ENCODE assay signal across 1 cellular context in the genomic region with DNA sequence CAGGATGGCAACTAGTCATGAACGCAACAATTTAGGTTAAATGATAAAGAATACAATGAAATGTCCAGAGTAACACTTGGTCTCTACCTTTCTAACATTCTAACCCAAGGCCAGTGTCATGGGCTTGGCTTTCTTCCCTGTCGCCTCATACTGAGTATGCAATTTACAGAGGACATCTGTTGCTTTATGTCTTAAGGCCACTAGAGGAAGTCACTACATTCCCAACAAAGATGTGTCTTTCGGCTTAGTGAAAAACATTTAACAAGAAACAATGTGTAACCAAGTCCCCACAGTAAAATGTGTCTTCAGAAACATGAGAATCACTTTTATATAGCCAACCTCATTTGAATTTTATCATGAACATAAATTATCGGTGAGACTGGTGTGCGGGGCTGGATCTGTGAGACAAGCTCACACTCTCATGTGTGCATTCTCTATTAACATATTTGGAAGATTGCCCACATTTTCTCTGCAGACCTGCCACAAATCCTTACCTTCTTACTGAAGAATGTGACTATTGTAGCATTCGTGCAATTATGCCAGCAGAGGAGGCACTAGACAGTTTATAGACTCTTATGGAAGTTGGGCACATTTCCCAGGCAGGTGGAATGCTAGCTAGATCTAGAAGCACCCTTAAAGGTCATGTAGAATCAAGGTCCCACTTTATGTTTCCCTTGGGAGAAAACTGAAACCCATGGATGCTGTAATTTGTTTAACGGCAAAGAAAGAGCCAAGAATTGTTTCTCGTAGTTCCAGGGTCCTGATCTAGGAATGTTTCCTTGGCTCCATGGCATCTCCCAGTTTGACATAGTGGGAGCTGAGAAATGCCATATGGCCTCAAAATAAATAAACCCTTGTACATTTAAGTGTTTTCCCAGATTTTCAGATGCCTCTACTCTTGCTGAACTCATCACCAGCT.
TF ChIP-seq lines count a peak whose summit lies in the region.

No MANE protein-coding gene starts in this region.

TF ChIP-seq in HEK293, 187 proteins besides CTCF, POLR2A, EP300 and RAD21 (continued from another document):
- TF ChIP-seq, protein P1, sequence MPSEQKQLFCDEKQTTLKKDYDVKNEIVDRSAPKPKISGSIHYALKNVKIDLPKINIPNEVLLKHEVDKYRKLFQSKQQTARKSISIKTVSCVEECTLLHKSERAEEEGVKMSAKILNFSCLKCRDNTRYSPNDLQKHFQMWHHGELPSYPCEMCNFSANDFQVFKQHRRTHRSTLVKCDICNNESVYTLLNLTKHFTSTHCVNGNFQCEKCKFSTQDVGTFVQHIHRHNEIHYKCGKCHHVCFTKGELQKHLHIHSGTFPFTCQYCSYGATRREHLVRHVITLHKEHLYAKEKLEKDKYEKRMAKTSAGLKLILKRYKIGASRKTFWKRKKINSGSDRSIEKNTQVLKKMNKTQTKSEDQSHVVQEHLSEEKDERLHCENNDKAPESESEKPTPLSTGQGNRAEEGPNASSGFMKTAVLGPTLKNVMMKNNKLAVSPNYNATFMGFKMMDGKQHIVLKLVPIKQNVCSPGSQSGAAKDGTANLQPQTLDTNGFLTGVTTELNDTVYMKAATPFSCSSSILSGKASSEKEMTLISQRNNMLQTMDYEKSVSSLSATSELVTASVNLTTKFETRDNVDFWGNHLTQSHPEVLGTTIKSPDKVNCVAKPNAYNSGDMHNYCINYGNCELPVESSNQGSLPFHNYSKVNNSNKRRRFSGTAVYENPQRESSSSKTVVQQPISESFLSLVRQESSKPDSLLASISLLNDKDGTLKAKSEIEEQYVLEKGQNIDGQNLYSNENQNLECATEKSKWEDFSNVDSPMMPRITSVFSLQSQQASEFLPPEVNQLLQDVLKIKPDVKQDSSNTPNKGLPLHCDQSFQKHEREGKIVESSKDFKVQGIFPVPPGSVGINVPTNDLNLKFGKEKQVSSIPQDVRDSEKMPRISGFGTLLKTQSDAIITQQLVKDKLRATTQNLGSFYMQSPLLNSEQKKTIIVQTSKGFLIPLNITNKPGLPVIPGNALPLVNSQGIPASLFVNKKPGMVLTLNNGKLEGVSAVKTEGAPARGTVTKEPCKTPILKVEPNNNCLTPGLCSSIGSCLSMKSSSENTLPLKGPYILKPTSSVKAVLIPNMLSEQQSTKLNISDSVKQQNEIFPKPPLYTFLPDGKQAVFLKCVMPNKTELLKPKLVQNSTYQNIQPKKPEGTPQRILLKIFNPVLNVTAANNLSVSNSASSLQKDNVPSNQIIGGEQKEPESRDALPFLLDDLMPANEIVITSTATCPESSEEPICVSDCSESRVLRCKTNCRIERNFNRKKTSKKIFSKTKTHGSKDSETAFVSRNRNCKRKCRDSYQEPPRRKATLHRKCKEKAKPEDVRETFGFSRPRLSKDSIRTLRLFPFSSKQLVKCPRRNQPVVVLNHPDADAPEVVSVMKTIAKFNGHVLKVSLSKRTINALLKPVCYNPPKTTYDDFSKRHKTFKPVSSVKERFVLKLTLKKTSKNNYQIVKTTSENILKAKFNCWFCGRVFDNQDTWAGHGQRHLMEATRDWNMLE (tag by site-specific recombination; conservative IDR thresholded peaks at IDR 0.05; ENCODE audit: low read depth) = no peak
- TF ChIP-seq ZNF140 (tag by site-specific recombination; IDR thresholded peaks at IDR 0.05) (no peak), IKZF3 (tag by site-specific recombination; IDR thresholded peaks at IDR 0.05) (peak; percentile 45; the same call in 1 of the 2 replicates), ZNF239 (tag by site-specific recombination; IDR thresholded peaks at IDR 0.05) (no peak), SCRT1 (tag by site-specific recombination; IDR thresholded peaks at IDR 0.05; ENCODE audit: borderline replicate concordance) (peak; percentile 78), ZNF530 (tag by site-specific recombination; IDR thresholded peaks at IDR 0.05; ENCODE audit: low read depth) (no peak), ZNF202 (tag by site-specific recombination; IDR thresholded peaks at IDR 0.05; ENCODE audit: borderline replicate concordance) (no peak), ZNF747 (tag by site-specific recombination; IDR thresholded peaks at IDR 0.05) (no peak), KLF8 (tag by site-specific recombination; IDR thresholded peaks at IDR 0.05) (peak; percentile 31; the same call in 1 of the 2 replicates), ZNF449 (tag by site-specific recombination; IDR thresholded peaks at IDR 0.05) (no peak), ZNF843 (tag by site-specific recombination; IDR thresholded peaks at IDR 0.05) (peak; percentile 79), OVOL3 (tag by site-specific recombination; IDR thresholded peaks at IDR 0.05) (peak; percentile 88), WT1 (tag by site-specific recombination; IDR thresholded peaks at IDR 0.05) (0 out of 2 replicates have a peak, but pooled peaks have one; percentile 24), ZNF560 (tag by site-specific recombination; IDR thresholded peaks at IDR 0.05; ENCODE audit: borderline replicate concordance) (no peak), KLF17 (tag by site-specific recombination; IDR thresholded peaks at IDR 0.05) (no peak), MZF1 (tag by site-specific recombination; IDR thresholded peaks at IDR 0.05; ENCODE audit: borderline replicate concordance) (0 out of 2 replicates have a peak, but pooled peaks have one; percentile 27), ZNF660 (tag by site-specific recombination; IDR thresholded peaks at IDR 0.05) (peak; percentile 72), PRDM10 (tag by site-specific recombination; IDR thresholded peaks at IDR 0.05) (peak; percentile 52; the same call in 1 of the 2 replicates), ZNF335 (tag by site-specific recombination; conservative IDR thresholded peaks at IDR 0.05) (peak; percentile 63), ZNF776 (tag by site-specific recombination; IDR thresholded peaks at IDR 0.05; ENCODE audit: borderline replicate concordance) (no peak), ZNF366 (tag by site-specific recombination; conservative IDR thresholded peaks at IDR 0.05) (peak; percentile 68; the same call in 1 of the 2 replicates), TRIM28 (IDR thresholded peaks at IDR 0.05; ENCODE audit: borderline replicate concordance, low read length) (no peak), ZNF664 (tag by site-specific recombination; IDR thresholded peaks at IDR 0.05) (no peak), ZBTB7A (tag by site-specific recombination; IDR thresholded peaks at IDR 0.05; ENCODE audit: low read depth) (no peak), ZNF654 (tag by site-specific recombination; IDR thresholded peaks at IDR 0.05; ENCODE audit: low read depth) (peak; percentile 22), ZNF544 (tag by site-specific recombination; IDR thresholded peaks at IDR 0.05) (no peak), ZNF175 (tag by site-specific recombination; IDR thresholded peaks at IDR 0.05) (no peak), ZFP41 (tag by site-specific recombination; IDR thresholded peaks at IDR 0.05; ENCODE audit: borderline replicate concordance) (no peak), ZNF548 (tag by site-specific recombination; IDR thresholded peaks at IDR 0.05) (no peak)
- TF ChIP-seq, protein P2, sequence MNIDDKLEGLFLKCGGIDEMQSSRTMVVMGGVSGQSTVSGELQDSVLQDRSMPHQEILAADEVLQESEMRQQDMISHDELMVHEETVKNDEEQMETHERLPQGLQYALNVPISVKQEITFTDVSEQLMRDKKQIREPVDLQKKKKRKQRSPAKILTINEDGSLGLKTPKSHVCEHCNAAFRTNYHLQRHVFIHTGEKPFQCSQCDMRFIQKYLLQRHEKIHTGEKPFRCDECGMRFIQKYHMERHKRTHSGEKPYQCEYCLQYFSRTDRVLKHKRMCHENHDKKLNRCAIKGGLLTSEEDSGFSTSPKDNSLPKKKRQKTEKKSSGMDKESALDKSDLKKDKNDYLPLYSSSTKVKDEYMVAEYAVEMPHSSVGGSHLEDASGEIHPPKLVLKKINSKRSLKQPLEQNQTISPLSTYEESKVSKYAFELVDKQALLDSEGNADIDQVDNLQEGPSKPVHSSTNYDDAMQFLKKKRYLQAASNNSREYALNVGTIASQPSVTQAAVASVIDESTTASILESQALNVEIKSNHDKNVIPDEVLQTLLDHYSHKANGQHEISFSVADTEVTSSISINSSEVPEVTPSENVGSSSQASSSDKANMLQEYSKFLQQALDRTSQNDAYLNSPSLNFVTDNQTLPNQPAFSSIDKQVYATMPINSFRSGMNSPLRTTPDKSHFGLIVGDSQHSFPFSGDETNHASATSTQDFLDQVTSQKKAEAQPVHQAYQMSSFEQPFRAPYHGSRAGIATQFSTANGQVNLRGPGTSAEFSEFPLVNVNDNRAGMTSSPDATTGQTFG (tag by site-specific recombination; IDR thresholded peaks at IDR 0.05; ENCODE audit: borderline replicate concordance) = no peak
- TF ChIP-seq, protein P3, sequence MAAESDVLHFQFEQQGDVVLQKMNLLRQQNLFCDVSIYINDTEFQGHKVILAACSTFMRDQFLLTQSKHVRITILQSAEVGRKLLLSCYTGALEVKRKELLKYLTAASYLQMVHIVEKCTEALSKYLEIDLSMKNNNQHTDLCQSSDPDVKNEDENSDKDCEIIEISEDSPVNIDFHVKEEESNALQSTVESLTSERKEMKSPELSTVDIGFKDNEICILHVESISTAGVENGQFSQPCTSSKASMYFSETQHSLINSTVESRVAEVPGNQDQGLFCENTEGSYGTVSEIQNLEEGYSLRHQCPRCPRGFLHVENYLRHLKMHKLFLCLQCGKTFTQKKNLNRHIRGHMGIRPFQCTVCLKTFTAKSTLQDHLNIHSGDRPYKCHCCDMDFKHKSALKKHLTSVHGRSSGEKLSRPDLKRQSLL (tag by site-specific recombination; IDR thresholded peaks at IDR 0.05) = peak; percentile 46; the same call in 1 of the 2 replicates
- TF ChIP-seq, protein P4, sequence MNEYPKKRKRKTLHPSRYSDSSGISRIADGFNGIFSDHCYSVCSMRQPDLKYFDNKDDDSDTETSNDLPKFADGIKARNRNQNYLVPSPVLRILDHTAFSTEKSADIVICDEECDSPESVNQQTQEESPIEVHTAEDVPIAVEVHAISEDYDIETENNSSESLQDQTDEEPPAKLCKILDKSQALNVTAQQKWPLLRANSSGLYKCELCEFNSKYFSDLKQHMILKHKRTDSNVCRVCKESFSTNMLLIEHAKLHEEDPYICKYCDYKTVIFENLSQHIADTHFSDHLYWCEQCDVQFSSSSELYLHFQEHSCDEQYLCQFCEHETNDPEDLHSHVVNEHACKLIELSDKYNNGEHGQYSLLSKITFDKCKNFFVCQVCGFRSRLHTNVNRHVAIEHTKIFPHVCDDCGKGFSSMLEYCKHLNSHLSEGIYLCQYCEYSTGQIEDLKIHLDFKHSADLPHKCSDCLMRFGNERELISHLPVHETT (tag by site-specific recombination; IDR thresholded peaks at IDR 0.05) = no peak
